Comparison of ENCODE assay signal across 20 cellular contexts in genomic region chr7:135165862-135166261, GRCh38. TPM values are rescaled to one million over a fixed set of nuclear protein-coding genes. Genes with fewer than 3 reads are reported as not detected.
DNase-seq lines count a peak whose midpoint lies in the region; ATAC-seq, FAIRE-seq and TF ChIP-seq lines count a peak whose summit lies in the region.
"Had no signal": no experiment of that assay in that cellular context is flagged by ENCODE, and none has a peak within 500 bp of the region (broad histone marks: within the 10 kb centered on the region; RNA-seq: fewer than 3 reads in every experiment).

No MANE protein-coding gene starts in this region.

- no peaks in the 10 kb centered on the region for H3K27me3 Mint-ChIP-seq in T-helper 1 cell treated with Interleukin-12 subunit alpha and Interleukin-12 subunit beta and Interleukin-4 antibody, amounts not matched to agents 30 μg/mL and 1 μg/mL, for 36 hours (ENCODE audit: low read depth)

- no peak for FAIRE-seq in kidney (lab: Jason Lieb, UNC)
- FAIRE-seq: HTR-8/SVneo, pancreas had no signal

- H3K9me2 ChIP-seq in OCI-LY7 (ENCODE audit: insufficient read depth, low read length), result no peaks in the 10 kb centered on the region

- H3K27ac ChIP-seq in OCI-LY7 (ENCODE audit: low read depth, low read length, poor library complexity, severe bottlenecking) (no peak overlapping the region), kidney (ENCODE audit: low read depth in 2 of 2, low read length in 2 of 2) (peak overlapping the region; percentile 49 to 78)
- H3K27ac ChIP-seq: 22Rv1, C4-2B, tibial artery had no signal

- peaks cover 76% of the 10 kb centered on the region for H3K36me3 ChIP-seq in OCI-LY7 (ENCODE audit: insufficient read depth, low read length)
- peaks cover 26 to 36% of the 10 kb centered on the region in 2 donors for H3K36me3 ChIP-seq in kidney (ENCODE audit: control insufficient read depth in 1 of 2, insufficient read depth in 2 of 2, low read length in 2 of 2)

- TF ChIP-seq CTCF in OCI-LY7 (conservative IDR thresholded peaks at IDR 0.05; ENCODE audit: low read length) (no peak), kidney (IDR thresholded peaks at IDR 0.05; ENCODE audit: borderline replicate concordance, extremely low read depth, insufficient read depth) (no peak)

- H3K4me3 ChIP-seq in OCI-LY7 (ENCODE audit: low read depth, low read length, poor library complexity, severe bottlenecking), result no peak overlapping the region
- H3K4me3 ChIP-seq in kidney (ENCODE audit: low read length in 2 of 2), result no peak overlapping the region
- H3K4me3 ChIP-seq: GM23338, pancreas, tibial artery had no signal

- peaks cover 43% of the 10 kb centered on the region for H3K4me1 Mint-ChIP-seq in T-helper 1 cell treated with Interleukin-12 subunit alpha and Interleukin-12 subunit beta and Interleukin-4 antibody, amounts not matched to agents 30 μg/mL and 1 μg/mL, for 36 hours (ENCODE audit: low read depth)
- peaks cover 75% of the 10 kb centered on the region for H3K4me1 Mint-ChIP-seq in stimulated activated effector memory CD8-positive, alpha-beta T cell treated with anti-CD3 and anti-CD28 coated beads, Interleukin-12 subunit alpha, Interleukin-12 subunit beta, amount 100 ng/mL, for 72 hours

- CTCF ChIA-PET in OCI-LY7 (lab: Charles Lee; ENCODE audit: unreplicated experiment), result no interaction called here

- peaks cover 19% of the 10 kb centered on the region for H3K9me3 ChIP-seq in OCI-LY7 (ENCODE audit: low read length)
- H3K9me3 ChIP-seq in kidney (ENCODE audit: control insufficient read depth in 1 of 2, low read length in 2 of 2), result no peaks in the 10 kb centered on the region
- H3K9me3 ChIP-seq: pancreas, tibial artery had no signal

- H3K36me3 Mint-ChIP-seq in T-helper 1 cell treated with Interleukin-12 subunit alpha and Interleukin-12 subunit beta and Interleukin-4 antibody, amounts not matched to agents 30 μg/mL and 1 μg/mL, for 36 hours (ENCODE audit: low read depth), result peaks cover 45% of the 10 kb centered on the region
- peaks cover 72% of the 10 kb centered on the region for H3K36me3 Mint-ChIP-seq in stimulated activated effector memory CD8-positive, alpha-beta T cell treated with anti-CD3 and anti-CD28 coated beads, Interleukin-12 subunit alpha, Interleukin-12 subunit beta, amount 100 ng/mL, for 72 hours

- H3K9ac ChIP-seq in kidney (ENCODE audit: low read length in 2 of 2), result peak overlapping the region in 1 of 2 donors; percentile 4

- no peak overlapping the region for H3K4me2 ChIP-seq in OCI-LY7 (ENCODE audit: low read length)
- H3K4me2 ChIP-seq: GM23338 had no signal

- H3K27ac Mint-ChIP-seq in T-helper 1 cell treated with Interleukin-12 subunit alpha and Interleukin-12 subunit beta and Interleukin-4 antibody, amounts not matched to agents 30 μg/mL and 1 μg/mL, for 36 hours, result peak overlapping the region; percentile 45
- peak overlapping the region; percentile 88 for H3K27ac Mint-ChIP-seq in stimulated activated effector memory CD8-positive, alpha-beta T cell treated with anti-CD3 and anti-CD28 coated beads, Interleukin-12 subunit alpha, Interleukin-12 subunit beta, amount 100 ng/mL, for 72 hours
- H3K27ac Mint-ChIP-seq: GM23338 had no signal

- intact Hi-C loops in OCI-LY7 (cut with micrococcal nuclease; ENCODE audit: unreplicated experiment) (no loop called here), kidney (cut with DNase I) (no loop called here)

- H4K20me1 ChIP-seq in OCI-LY7 (ENCODE audit: insufficient read depth, low read length), result peaks cover 6% of the 10 kb centered on the region; the same call in 1 of the 2 replicates

- no peak overlapping the region for H2AFZ ChIP-seq in OCI-LY7 (ENCODE audit: low read length)
- H2AFZ ChIP-seq: GM23338 had no signal

- H3K4me1 ChIP-seq in OCI-LY7 (ENCODE audit: insufficient read depth, low read length, poor library complexity, severe bottlenecking) (peaks cover 23% of the 10 kb centered on the region), kidney (ENCODE audit: control insufficient read depth in 1 of 2, insufficient read depth in 1 of 2, low read depth in 1 of 2, low read length in 2 of 2) (peaks cover 40% of the 10 kb centered on the region in 2 donors)

- no peak for ATAC-seq in stimulated activated effector memory CD8-positive, alpha-beta T cell treated with anti-CD3 and anti-CD28 coated beads, Interleukin-12 subunit alpha, Interleukin-12 subunit beta, amount 100 ng/mL, for 72 hours
- ATAC-seq in GM18907 (IDR thresholded peaks at IDR 0.05; ENCODE audit: unreplicated experiment), result no peak
- ATAC-seq in activated CD4-positive, CD25-positive, alpha-beta regulatory T cell treated with anti-CD3 and anti-CD28 coated beads, Interleukin-2, amount 50 U/mL, for 24 hours, result no peak
- ATAC-seq: GM23338, pancreas had no signal

- peaks cover 16% of the 10 kb centered on the region; the same call in 1 of the 2 replicates for H3K79me2 ChIP-seq in OCI-LY7 (ENCODE audit: insufficient read depth, low read depth, low read length)

- BruUV-seq in OCI-LY7 (replicated peaks; lab: Mats Ljungman, UMichigan), result TSS peak; percentile 31

- DNase-seq in T-helper 1 cell, result no peak
- no peak for DNase-seq in OCI-LY7 (ENCODE audit: low spot score)
- no peak for DNase-seq in kidney
- no peak for DNase-seq in stimulated activated effector memory CD8-positive, alpha-beta T cell treated with anti-CD3 and anti-CD28 coated beads, Interleukin-12 subunit alpha, Interleukin-12 subunit beta, amount 100 ng/mL, for 72 hours (ENCODE audit: low spot score in 2 of 2)
- DNase-seq in iPS-NIHi7 (ENCODE audit: extremely low spot score), result no peak
- DNase-seq: activated CD4-positive, alpha-beta T cell treated with anti-CD3 and anti-CD28 coated beads for 4 hours; activated effector memory CD4-positive, alpha-beta T cell treated with Interleukin-2 at 50 U/mL for 16 hours; MM.1S; NCI-H748 treated with DMSO at 0.1 percent for 48 hours; RPMI8226; T-helper 2 cell had no signal

- H3K4me3 Mint-ChIP-seq in T-helper 1 cell treated with Interleukin-12 subunit alpha and Interleukin-12 subunit beta and Interleukin-4 antibody, amounts not matched to agents 30 μg/mL and 1 μg/mL, for 36 hours, result no peak overlapping the region
- H3K4me3 Mint-ChIP-seq in stimulated activated effector memory CD8-positive, alpha-beta T cell treated with anti-CD3 and anti-CD28 coated beads, Interleukin-12 subunit alpha, Interleukin-12 subunit beta, amount 100 ng/mL, for 72 hours, result no peak overlapping the region
- H3K4me3 Mint-ChIP-seq: GM23338 had no signal

- peaks cover 7% of the 10 kb centered on the region for H3K9me3 Mint-ChIP-seq in T-helper 1 cell treated with Interleukin-12 subunit alpha and Interleukin-12 subunit beta and Interleukin-4 antibody, amounts not matched to agents 30 μg/mL and 1 μg/mL, for 36 hours
- H3K9me3 Mint-ChIP-seq in stimulated activated effector memory CD8-positive, alpha-beta T cell treated with anti-CD3 and anti-CD28 coated beads, Interleukin-12 subunit alpha, Interleukin-12 subunit beta, amount 100 ng/mL, for 72 hours, result peaks cover 2% of the 10 kb centered on the region

- POLR2A ChIA-PET in OCI-LY7 (lab: Charles Lee), result no interaction called here

RNA-seq across cellular contexts. Expression of gene CYREN, which starts 4.6 kb away (rescaled TPM):
- 64.0 and 69.4 TPM in 2 replicates for total RNA-seq in OCI-LY7 (2014; rRNA removed; shearing (Covaris generic))
- total RNA-seq in OCI-LY7 (2022) (81.9 and 85.0 TPM in 2 replicates), kidney (89.3 TPM)
- 39.4 TPM for polyA plus RNA-seq in kidney (ENCODE audit: insufficient read depth, low read depth, low replicate concordance)

RNA-seq across cellular contexts. Expression of gene TMEM140, which starts 18.0 kb away (rescaled TPM):
- 0.41 TPM in 1 of 2 replicates, not detected in the other for total RNA-seq in OCI-LY7 (2014; rRNA removed; shearing (Covaris generic))
- total RNA-seq in OCI-LY7 (2022), result 1.6 and 1.7 TPM in 2 replicates
- total RNA-seq in kidney, result 31.3 TPM
- 28.2 TPM for polyA plus RNA-seq in kidney (ENCODE audit: insufficient read depth, low read depth, low replicate concordance)
- total RNA-seq: GM23338 had no signal

RNA-seq across cellular contexts. Expression of gene WDR91, which starts 45.5 kb away (rescaled TPM):
- total RNA-seq in OCI-LY7 (2014; rRNA removed; shearing (Covaris generic)), result 12.5 and 13.6 TPM in 2 replicates
- total RNA-seq in OCI-LY7 (2022) (17.1 and 24.7 TPM in 2 replicates), kidney (73.9 TPM)
- polyA plus RNA-seq in kidney (ENCODE audit: insufficient read depth, low read depth, low replicate concordance), result 27.8 TPM

Comparison
In these comparisons a context has a peak if more than half of its experiments do, and no peak if none do; other contexts are left out.
1. RNA of gene TMEM140, which starts 18.0 kb away (total RNA-seq): 31.3 TPM in kidney (single experiment); 0.41 to 1.7 TPM in OCI-LY7; every median in the first group is over 10 times any median in the second.